In the genomic region with DNA sequence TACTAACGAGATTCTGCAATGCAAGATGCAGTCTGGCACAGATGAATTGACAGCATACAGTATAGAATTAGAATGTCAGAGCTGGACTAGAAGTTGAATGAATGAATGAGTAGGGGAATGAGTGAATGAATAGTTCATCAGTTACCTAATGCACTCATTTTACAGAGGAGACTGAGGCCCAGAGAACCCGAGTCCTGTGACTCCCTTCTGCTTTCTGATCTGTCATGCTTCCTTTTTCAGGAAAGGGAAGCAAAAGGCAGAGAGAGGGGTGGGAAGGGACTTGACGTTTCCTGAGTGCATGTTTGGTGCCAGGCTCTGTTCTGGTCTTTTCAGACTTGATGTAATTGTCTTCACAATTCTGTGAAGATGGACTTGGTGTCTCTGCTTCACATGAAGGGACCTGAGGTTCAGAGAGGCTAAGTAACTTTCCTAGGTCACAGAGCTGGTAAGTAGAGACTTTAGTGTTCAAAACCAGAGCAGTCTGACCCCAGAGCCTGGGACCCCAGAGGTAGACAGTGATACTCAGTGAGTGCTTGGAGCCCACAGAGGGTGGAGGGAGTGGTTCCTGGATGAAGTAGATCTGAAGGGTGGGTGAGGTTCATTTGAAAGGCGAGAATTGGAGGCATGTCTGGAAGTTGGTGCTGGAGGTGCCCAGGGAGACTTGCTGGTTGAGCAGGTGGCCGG, we compare ENCODE assay signal across 1 cellular context.
TF ChIP-seq lines count a peak whose summit lies in the region.

No MANE protein-coding gene starts in this region.

TF ChIP-seq in GM23338, 12 proteins besides CTCF, POLR2A, EP300 and RAD21 (continued from another document):
- TF ChIP-seq, protein P1, sequence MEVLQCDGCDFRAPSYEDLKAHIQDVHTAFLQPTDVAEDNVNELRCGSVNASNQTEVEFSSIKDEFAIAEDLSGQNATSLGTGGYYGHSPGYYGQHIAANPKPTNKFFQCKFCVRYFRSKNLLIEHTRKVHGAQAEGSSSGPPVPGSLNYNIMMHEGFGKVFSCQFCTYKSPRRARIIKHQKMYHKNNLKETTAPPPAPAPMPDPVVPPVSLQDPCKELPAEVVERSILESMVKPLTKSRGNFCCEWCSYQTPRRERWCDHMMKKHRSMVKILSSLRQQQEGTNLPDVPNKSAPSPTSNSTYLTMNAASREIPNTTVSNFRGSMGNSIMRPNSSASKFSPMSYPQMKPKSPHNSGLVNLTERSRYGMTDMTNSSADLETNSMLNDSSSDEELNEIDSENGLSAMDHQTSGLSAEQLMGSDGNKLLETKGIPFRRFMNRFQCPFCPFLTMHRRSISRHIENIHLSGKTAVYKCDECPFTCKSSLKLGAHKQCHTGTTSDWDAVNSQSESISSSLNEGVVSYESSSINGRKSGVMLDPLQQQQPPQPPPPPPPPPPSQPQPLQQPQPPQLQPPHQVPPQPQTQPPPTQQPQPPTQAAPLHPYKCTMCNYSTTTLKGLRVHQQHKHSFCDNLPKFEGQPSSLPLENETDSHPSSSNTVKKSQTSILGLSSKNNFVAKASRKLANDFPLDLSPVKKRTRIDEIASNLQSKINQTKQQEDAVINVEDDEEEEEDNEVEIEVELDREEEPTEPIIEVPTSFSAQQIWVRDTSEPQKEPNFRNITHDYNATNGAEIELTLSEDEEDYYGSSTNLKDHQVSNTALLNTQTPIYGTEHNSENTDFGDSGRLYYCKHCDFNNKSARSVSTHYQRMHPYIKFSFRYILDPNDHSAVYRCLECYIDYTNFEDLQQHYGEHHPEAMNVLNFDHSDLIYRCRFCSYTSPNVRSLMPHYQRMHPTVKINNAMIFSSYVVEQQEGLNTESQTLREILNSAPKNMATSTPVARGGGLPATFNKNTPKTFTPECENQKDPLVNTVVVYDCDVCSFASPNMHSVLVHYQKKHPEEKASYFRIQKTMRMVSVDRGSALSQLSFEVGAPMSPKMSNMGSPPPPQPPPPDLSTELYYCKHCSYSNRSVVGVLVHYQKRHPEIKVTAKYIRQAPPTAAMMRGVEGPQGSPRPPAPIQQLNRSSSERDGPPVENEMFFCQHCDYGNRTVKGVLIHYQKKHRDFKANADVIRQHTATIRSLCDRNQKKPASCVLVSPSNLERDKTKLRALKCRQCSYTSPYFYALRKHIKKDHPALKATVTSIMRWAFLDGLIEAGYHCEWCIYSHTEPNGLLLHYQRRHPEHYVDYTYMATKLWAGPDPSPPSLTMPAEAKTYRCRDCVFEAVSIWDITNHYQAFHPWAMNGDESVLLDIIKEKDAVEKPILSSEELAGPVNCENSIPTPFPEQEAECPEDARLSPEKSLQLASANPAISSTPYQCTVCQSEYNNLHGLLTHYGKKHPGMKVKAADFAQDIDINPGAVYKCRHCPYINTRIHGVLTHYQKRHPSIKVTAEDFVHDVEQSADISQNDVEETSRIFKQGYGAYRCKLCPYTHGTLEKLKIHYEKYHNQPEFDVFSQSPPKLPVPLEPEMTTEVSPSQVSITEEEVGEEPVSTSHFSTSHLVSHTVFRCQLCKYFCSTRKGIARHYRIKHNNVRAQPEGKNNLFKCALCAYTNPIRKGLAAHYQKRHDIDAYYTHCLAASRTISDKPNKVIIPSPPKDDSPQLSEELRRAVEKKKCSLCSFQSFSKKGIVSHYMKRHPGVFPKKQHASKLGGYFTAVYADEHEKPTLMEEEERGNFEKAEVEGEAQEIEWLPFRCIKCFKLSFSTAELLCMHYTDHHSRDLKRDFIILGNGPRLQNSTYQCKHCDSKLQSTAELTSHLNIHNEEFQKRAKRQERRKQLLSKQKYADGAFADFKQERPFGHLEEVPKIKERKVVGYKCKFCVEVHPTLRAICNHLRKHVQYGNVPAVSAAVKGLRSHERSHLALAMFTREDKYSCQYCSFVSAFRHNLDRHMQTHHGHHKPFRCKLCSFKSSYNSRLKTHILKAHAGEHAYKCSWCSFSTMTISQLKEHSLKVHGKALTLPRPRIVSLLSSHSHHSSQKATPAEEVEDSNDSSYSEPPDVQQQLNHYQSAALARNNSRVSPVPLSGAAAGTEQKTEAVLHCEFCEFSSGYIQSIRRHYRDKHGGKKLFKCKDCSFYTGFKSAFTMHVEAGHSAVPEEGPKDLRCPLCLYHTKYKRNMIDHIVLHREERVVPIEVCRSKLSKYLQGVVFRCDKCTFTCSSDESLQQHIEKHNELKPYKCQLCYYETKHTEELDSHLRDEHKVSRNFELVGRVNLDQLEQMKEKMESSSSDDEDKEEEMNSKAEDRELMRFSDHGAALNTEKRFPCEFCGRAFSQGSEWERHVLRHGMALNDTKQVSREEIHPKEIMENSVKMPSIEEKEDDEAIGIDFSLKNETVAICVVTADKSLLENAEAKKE (CRISPR knock-in tag; IDR thresholded peaks at IDR 0.05): no peak
- TF ChIP-seq EZH2phosphoT487 (IDR thresholded peaks at IDR 0.05; ENCODE audit: unreplicated experiment): no peak
TF ChIP-seq in GM23338: peak in this region for 0.
